ENCODE assay signal across 7 cellular contexts in the genomic region with DNA sequence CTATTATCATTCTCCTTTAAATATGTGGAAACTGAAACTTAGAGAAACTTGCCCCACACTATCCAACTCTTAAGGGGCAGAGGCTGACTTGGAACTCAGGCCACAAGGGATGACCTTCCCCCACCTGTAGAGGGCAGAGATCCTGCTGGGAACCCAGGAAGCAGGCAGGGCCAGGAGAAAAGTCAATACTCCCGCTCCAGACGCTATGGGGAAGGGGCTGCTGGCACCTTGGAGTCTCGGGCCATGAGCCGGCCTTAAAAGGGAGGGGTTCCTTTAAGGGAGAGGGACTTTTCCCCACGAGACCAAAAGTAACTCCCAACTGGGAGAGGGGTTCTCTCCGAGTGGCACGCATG. TPM values are rescaled to one million over a fixed set of nuclear protein-coding genes. Genes with fewer than 3 reads are reported as not detected.
DNase-seq lines count a peak whose midpoint lies in the region; ATAC-seq and TF ChIP-seq lines count a peak whose summit lies in the region.

No MANE protein-coding gene starts in this region.

- no peaks in the 10 kb centered on the region for H4K20me1 ChIP-seq in neural cell (ENCODE audit: insufficient read depth)

- H3K27me3 ChIP-seq in neural cell (ENCODE audit: insufficient read depth, low read depth, low read length), result peaks cover 17% of the 10 kb centered on the region

- no peak overlapping the region for H3K27ac ChIP-seq in neural cell (ENCODE audit: low read length)

- H3F3A ChIP-seq in neural cell (ENCODE audit: insufficient read depth, low read length, poor library complexity, severe bottlenecking), result no peaks in the 10 kb centered on the region

- H3K4me3 ChIP-seq in epithelial cell of proximal tubule (ENCODE audit: low read depth, low read length) (peak overlapping the region; percentile 65), neural cell (ENCODE audit: low read length) (peak overlapping the region; percentile 77)

- no peak overlapping the region for H3K4me2 ChIP-seq in neural cell (ENCODE audit: low read length)

- H3K79me2 ChIP-seq in neural cell (replicated peaks; ENCODE audit: insufficient read depth, low read length), result no peaks in the 10 kb centered on the region

- no peaks in the 10 kb centered on the region for H3K9me3 ChIP-seq in neural cell (ENCODE audit: low read length)

- DNase-seq in GM13977 (ENCODE audit: low spot score) (peak; percentile 13), NCI-H1105 treated with DMSO at 0.1 percent for 48 hours (lab: John Stamatoyannopoulos, UW) (peak; percentile 44), epithelial cell of proximal tubule (ENCODE audit: low read depth) (no peak)

- in situ Hi-C loops in GM13977 (cut with MboI; ENCODE audit: low pct_unique_long_range_greater_than_20kb, low sequenced_read_pairs, unreplicated experiment), result no loop called here

- H3K36me3 ChIP-seq in neural cell (ENCODE audit: insufficient read depth, low read length), result no peaks in the 10 kb centered on the region

- ATAC-seq in HG03442 (IDR thresholded peaks at IDR 0.05; ENCODE audit: unreplicated experiment), result no peak
- ATAC-seq in GM18519 (IDR thresholded peaks at IDR 0.05; ENCODE audit: low FRiP score, unreplicated experiment), result no peak
- ATAC-seq in HG03196 (IDR thresholded peaks at IDR 0.05; ENCODE audit: unreplicated experiment), result no peak

- no peak for TF ChIP-seq EP300 in neural cell (conservative IDR thresholded peaks at IDR 0.05; ENCODE audit: poor library complexity, severe bottlenecking)

- no peak for TF ChIP-seq RAD21 in neural cell (conservative IDR thresholded peaks at IDR 0.05)

- H3K9ac ChIP-seq in neural cell (ENCODE audit: low read length), result no peak overlapping the region

- TF ChIP-seq CTCF in GM13977 (IDR thresholded peaks at IDR 0.05; ENCODE audit: extremely low read depth, insufficient read depth, missing control alignments), result peak; percentile 7
- peak; percentile 53 for TF ChIP-seq CTCF in epithelial cell of proximal tubule (conservative IDR thresholded peaks at IDR 0.05; ENCODE audit: low read depth, low read length)
- TF ChIP-seq CTCF in neural cell (IDR thresholded peaks at IDR 0.05; ENCODE audit: poor library complexity, severe bottlenecking), result no peak

- no peak overlapping the region for H2AFZ ChIP-seq in neural cell (ENCODE audit: low read depth, low read length)

- H3K9me2 ChIP-seq in neural cell (ENCODE audit: insufficient read depth, low read length), result no peaks in the 10 kb centered on the region

TF ChIP-seq in neural cell, 6 proteins besides CTCF, POLR2A, EP300 and RAD21:
- no peak for TF ChIP-seq EZH2 (IDR thresholded peaks at IDR 0.05; ENCODE audit: borderline replicate concordance, insufficient read depth, low read length, poor library complexity, severe bottlenecking)
- TF ChIP-seq, protein P1, sequence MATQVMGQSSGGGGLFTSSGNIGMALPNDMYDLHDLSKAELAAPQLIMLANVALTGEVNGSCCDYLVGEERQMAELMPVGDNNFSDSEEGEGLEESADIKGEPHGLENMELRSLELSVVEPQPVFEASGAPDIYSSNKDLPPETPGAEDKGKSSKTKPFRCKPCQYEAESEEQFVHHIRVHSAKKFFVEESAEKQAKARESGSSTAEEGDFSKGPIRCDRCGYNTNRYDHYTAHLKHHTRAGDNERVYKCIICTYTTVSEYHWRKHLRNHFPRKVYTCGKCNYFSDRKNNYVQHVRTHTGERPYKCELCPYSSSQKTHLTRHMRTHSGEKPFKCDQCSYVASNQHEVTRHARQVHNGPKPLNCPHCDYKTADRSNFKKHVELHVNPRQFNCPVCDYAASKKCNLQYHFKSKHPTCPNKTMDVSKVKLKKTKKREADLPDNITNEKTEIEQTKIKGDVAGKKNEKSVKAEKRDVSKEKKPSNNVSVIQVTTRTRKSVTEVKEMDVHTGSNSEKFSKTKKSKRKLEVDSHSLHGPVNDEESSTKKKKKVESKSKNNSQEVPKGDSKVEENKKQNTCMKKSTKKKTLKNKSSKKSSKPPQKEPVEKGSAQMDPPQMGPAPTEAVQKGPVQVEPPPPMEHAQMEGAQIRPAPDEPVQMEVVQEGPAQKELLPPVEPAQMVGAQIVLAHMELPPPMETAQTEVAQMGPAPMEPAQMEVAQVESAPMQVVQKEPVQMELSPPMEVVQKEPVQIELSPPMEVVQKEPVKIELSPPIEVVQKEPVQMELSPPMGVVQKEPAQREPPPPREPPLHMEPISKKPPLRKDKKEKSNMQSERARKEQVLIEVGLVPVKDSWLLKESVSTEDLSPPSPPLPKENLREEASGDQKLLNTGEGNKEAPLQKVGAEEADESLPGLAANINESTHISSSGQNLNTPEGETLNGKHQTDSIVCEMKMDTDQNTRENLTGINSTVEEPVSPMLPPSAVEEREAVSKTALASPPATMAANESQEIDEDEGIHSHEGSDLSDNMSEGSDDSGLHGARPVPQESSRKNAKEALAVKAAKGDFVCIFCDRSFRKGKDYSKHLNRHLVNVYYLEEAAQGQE (IDR thresholded peaks at IDR 0.05; ENCODE audit: borderline replicate concordance), result no peak
- TF ChIP-seq MXI1 (conservative IDR thresholded peaks at IDR 0.05; ENCODE audit: poor library complexity, severe bottlenecking), result no peak
- TF ChIP-seq SMC3 (conservative IDR thresholded peaks at IDR 0.05; ENCODE audit: poor library complexity), result no peak
- no peak for TF ChIP-seq POLR2AphosphoS5 (IDR thresholded peaks at IDR 0.05)
- TF ChIP-seq TAF1 (IDR thresholded peaks at IDR 0.05; ENCODE audit: low read depth), result no peak

RNA-seq across cellular contexts. Expression of a gene that starts 0.6 kb away (rescaled TPM):
- 1.6 and 1.7 TPM in 2 replicates for total RNA-seq in epithelial cell of proximal tubule
- polyA plus RNA-seq in neural cell, result 2.8 and 3.6 TPM in 2 replicates
- 4.9 and 5.8 TPM in 2 replicates for polyA minus RNA-seq in neural cell
